9 cellular contexts compared by ENCODE assay signal in genomic region chr11:76700177-76701100, GRCh38. TPM values are rescaled to one million over a fixed set of nuclear protein-coding genes. Genes with fewer than 3 reads are reported as not detected.
DNase-seq lines count a peak whose midpoint lies in the region; ATAC-seq and TF ChIP-seq lines count a peak whose summit lies in the region.
"Had no signal": no experiment of that assay in that cellular context is flagged by ENCODE, and none has a peak within 500 bp of the region (broad histone marks: within the 10 kb centered on the region; RNA-seq: fewer than 3 reads in every experiment).

No MANE protein-coding gene starts in this region.

- peaks cover 30% of the 10 kb centered on the region for H3K4me1 Mint-ChIP-seq in mesothelial cell of epicardium

- H3K4me1 ChIP-seq in mammary epithelial cell (ENCODE audit: insufficient read depth, low read length): no peaks in the 10 kb centered on the region

- no peaks in the 10 kb centered on the region for H4K20me1 ChIP-seq in mammary epithelial cell (ENCODE audit: insufficient read depth, low read length)

- TF ChIP-seq CTCF in mammary epithelial cell (conservative IDR thresholded peaks at IDR 0.05 in 1 of 2, IDR thresholded peaks at IDR 0.05 in 1 of 2; ENCODE audit: extremely low read depth in 1 of 2, insufficient read depth in 1 of 2, low read depth in 1 of 2, low read length in 2 of 2) (no peak), mesothelial cell of epicardium (IDR thresholded peaks at IDR 0.05; ENCODE audit: unreplicated experiment) (no peak)

- no peak overlapping the region for H3K9ac ChIP-seq in mammary epithelial cell (ENCODE audit: insufficient read depth, low read length)

- in situ Hi-C loops in mammary epithelial cell (cut with MboI; ENCODE audit: low sequenced_read_pairs in 2 of 2): no loop called here

- dilution Hi-C loops in mammary epithelial cell (cut with HindIII; ENCODE audit: low sequenced_read_pairs): no loop called here

- no peak overlapping the region for H2AFZ ChIP-seq in mammary epithelial cell (ENCODE audit: low read depth, low read length)

- H3K4me3 Mint-ChIP-seq in mesothelial cell of epicardium: no peak overlapping the region
- H3K4me3 Mint-ChIP-seq: activated naive CD8-positive, alpha-beta T cell had no signal

- H3K36me3 Mint-ChIP-seq in mesothelial cell of epicardium: no peaks in the 10 kb centered on the region
- H3K36me3 Mint-ChIP-seq: activated naive CD8-positive, alpha-beta T cell had no signal

- no peaks in the 10 kb centered on the region for H3K27me3 ChIP-seq in mammary epithelial cell (ENCODE audit: insufficient read depth, low read length)

- no peaks in the 10 kb centered on the region for H3K9me3 ChIP-seq in mammary epithelial cell (replicated peaks; ENCODE audit: insufficient read depth, low read length)

- ATAC-seq in GM21367 (IDR thresholded peaks at IDR 0.05; ENCODE audit: unreplicated experiment) (no peak), GM21576 (IDR thresholded peaks at IDR 0.05; ENCODE audit: unreplicated experiment) (no peak), HG02571 (IDR thresholded peaks at IDR 0.05; ENCODE audit: unreplicated experiment) (no peak)

- H3K9me3 Mint-ChIP-seq in mesothelial cell of epicardium: peaks cover 11% of the 10 kb centered on the region

- H3K27ac ChIP-seq in mammary epithelial cell (ENCODE audit: insufficient read depth, low read depth, low read length): no peak overlapping the region

- H3K27me3 Mint-ChIP-seq in mesothelial cell of epicardium (ENCODE audit: low read depth): no peaks in the 10 kb centered on the region
- H3K27me3 Mint-ChIP-seq: activated naive CD8-positive, alpha-beta T cell had no signal

- BruUV-seq in mammary epithelial cell (replicated peaks; lab: Mats Ljungman, UMichigan): no TSS peak

- 79% methylated on average over 13 of the region's 16 CpGs for WGBS in mammary epithelial cell (ENCODE audit: low coverage, missing lambda C conversion rate)

- H3K4me3 ChIP-seq in mammary epithelial cell (replicated peaks in 1 of 3; ENCODE audit: insufficient read depth in 1 of 3, low read depth in 2 of 3, low read length in 3 of 3): no peak overlapping the region

- H3K36me3 ChIP-seq in mammary epithelial cell (ENCODE audit: insufficient read depth, low read length): no peaks in the 10 kb centered on the region

- CTCF ChIA-PET in mammary epithelial cell (lab: Charles Lee; ENCODE audit: low non-redundant PET): no interaction called here

- no peak overlapping the region for H3K4me2 ChIP-seq in mammary epithelial cell (ENCODE audit: insufficient read depth, low read depth, low read length)

- no peaks in the 10 kb centered on the region for H3K79me2 ChIP-seq in mammary epithelial cell (ENCODE audit: insufficient read depth, low read length)

- intact Hi-C loops in mammary epithelial cell (cut with micrococcal nuclease): no loop called here

- DNase-seq in AG08396 (ENCODE audit: low spot score) (peak; percentile 88), HT1080 (ENCODE audit: low read depth) (peak; percentile 92), mammary epithelial cell (peak; percentile 12), mesothelial cell of epicardium (ENCODE audit: low spot score in 2 of 2, unreplicated experiment in 2 of 2) (peak in 1 of 2 experiments; percentile 52)
- no peak for DNase-seq in stimulated activated CD4-positive, alpha-beta T cell treated with anti-CD3 and anti-CD28 coated beads, Interleukin-12 subunit alpha, Interleukin-12 subunit beta, amount 100 ng/mL, for 4 hours

- H3K27ac Mint-ChIP-seq in mesothelial cell of epicardium: peak overlapping the region; percentile 84
- H3K27ac Mint-ChIP-seq: activated naive CD8-positive, alpha-beta T cell had no signal

RNA-seq across cellular contexts. Expression of gene LRRC32, which starts 29.9 kb away (rescaled TPM):
- 0.06 and 0.17 TPM in 2 replicates for total RNA-seq in HT1080 (2014; rRNA removed; shearing (Covaris generic))
- 0.03 TPM in 2 replicates for polyA plus RNA-seq in HT1080 (2015; cell fraction: cytosol; rRNA removed)
- polyA plus RNA-seq in HT1080 (2015; cell fraction: nucleus; rRNA removed): 0.06 and 0.14 TPM in 2 replicates
- total RNA-seq in mammary epithelial cell (under 1 TPM in 1 of 2 donors, not detected in 1; under 0.01 TPM), mesothelial cell of epicardium (37.9 to 44.4 TPM (median 43.2 TPM) in 3 replicates)
- not detected for polyA plus RNA-seq in mammary epithelial cell
- polyA minus RNA-seq in mammary epithelial cell: not detected

Comparison
In these comparisons a context has a peak if more than half of its experiments do, and no peak if none do; other contexts are left out.
1. RNA of gene LRRC32, which starts 29.9 kb away (total RNA-seq): 37.9 to 44.4 TPM in mesothelial cell of epicardium; 0.06 to 0.17 TPM in HT1080 and under 0.01 TPM in mammary epithelial cell; every median in the first group is over 10 times any median in the second.